In the genomic region with DNA sequence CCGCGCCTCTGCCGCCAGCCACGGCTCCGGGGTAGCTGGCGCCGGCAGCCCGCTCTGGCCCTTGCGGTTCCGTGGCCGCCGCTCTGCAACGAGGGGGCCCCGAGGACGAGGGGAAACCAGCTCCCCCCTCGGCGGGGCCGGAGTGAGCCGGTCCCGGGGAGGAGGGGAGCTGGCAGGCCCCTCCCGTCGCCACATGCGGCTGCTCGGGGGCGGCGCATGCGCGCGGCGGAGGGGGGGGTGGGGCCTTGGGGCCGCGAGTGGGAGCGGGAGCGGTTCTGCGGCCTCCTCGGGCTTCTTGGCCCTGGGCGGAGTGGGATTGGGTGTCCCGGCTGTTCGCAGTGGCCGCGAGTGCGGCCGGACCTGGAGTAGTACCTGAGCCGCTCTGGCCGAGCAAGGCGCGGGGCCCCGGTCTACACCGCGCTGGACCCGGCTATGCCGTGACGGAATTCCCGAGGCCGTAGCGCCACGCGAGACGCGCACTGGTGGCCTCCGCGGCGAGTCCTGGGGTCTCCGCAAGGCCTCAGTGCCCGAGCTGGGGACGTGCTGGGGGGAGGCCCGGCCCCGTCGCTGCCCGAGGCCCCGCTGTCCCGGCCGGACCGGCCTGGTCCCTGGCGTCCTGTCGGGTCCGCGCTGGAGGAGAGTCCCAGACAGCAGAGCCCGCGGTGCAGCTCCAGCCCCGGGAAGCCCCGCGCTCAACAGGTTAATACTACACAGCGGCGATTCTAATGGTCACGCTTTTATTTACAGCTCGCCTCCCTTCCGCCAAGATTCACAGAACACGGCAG, we compare ENCODE assay signal across 1 cellular context.
TF ChIP-seq lines count a peak whose summit lies in the region.

No MANE protein-coding gene starts in this region.

TF ChIP-seq in WTC11, 78 proteins besides CTCF, POLR2A, EP300 and RAD21 (continued from another document):
- TF ChIP-seq, protein P1, sequence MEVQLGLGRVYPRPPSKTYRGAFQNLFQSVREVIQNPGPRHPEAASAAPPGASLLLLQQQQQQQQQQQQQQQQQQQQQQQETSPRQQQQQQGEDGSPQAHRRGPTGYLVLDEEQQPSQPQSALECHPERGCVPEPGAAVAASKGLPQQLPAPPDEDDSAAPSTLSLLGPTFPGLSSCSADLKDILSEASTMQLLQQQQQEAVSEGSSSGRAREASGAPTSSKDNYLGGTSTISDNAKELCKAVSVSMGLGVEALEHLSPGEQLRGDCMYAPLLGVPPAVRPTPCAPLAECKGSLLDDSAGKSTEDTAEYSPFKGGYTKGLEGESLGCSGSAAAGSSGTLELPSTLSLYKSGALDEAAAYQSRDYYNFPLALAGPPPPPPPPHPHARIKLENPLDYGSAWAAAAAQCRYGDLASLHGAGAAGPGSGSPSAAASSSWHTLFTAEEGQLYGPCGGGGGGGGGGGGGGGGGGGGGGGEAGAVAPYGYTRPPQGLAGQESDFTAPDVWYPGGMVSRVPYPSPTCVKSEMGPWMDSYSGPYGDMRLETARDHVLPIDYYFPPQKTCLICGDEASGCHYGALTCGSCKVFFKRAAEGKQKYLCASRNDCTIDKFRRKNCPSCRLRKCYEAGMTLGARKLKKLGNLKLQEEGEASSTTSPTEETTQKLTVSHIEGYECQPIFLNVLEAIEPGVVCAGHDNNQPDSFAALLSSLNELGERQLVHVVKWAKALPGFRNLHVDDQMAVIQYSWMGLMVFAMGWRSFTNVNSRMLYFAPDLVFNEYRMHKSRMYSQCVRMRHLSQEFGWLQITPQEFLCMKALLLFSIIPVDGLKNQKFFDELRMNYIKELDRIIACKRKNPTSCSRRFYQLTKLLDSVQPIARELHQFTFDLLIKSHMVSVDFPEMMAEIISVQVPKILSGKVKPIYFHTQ (CRISPR knock-in tag; IDR thresholded peaks at IDR 0.05), result no peak
- no peak for TF ChIP-seq TP53 (CRISPR knock-in tag; IDR thresholded peaks at IDR 0.05)
- TF ChIP-seq TEAD1 (CRISPR knock-in tag; IDR thresholded peaks at IDR 0.05), result peak; percentile 59
- TF ChIP-seq, protein P2, sequence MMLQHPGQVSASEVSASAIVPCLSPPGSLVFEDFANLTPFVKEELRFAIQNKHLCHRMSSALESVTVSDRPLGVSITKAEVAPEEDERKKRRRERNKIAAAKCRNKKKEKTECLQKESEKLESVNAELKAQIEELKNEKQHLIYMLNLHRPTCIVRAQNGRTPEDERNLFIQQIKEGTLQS (CRISPR knock-in tag; conservative IDR thresholded peaks at IDR 0.05), result no peak
